20 cellular contexts compared by ENCODE assay signal in the genomic region with DNA sequence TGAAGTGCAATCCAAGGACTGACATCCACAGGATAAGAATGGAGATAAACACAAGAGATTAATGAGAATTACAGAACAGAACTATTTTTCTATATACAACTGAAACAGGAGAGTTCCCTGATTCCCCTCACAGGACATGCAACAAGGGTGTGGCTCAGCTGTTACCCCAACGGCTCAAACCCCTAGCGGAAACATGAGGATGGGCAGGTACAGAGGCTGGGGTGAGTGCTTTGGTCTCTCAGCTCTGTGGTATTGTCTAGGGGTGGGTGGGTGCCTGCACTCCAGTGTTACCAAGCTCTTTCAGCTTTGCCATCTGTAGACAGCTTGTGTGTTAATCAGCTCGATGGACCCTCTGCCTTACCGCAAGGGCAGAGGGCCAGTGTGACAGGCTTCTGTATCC. TPM values are rescaled to one million over a fixed set of nuclear protein-coding genes. Genes with fewer than 3 reads are reported as not detected.
DNase-seq lines count a peak whose midpoint lies in the region; ATAC-seq and TF ChIP-seq lines count a peak whose summit lies in the region.
"Had no signal": no experiment of that assay in that cellular context is flagged by ENCODE, and none has a peak within 500 bp of the region (broad histone marks: within the 10 kb centered on the region; RNA-seq: fewer than 3 reads in every experiment).

No MANE protein-coding gene starts in this region.

- H3K4me1 ChIP-seq in GM23338 (ENCODE audit: insufficient read depth) (peaks cover 12% of the 10 kb centered on the region), neural progenitor cell (peaks cover 9% of the 10 kb centered on the region)
- H3K4me1 ChIP-seq: A549; BLaER1 treated with 17β-estradiol and CSF1 and Interleukin-3, amounts not matched to agents 10 nM and 100 nM; Caco-2 had no signal

- ATAC-seq in GM23338 (peak; percentile 68), WTC11 (peak; percentile 74), HG03521 (IDR thresholded peaks at IDR 0.05; ENCODE audit: unreplicated experiment) (no peak), HG03469 (IDR thresholded peaks at IDR 0.05; ENCODE audit: unreplicated experiment) (no peak), GM21528 (IDR thresholded peaks at IDR 0.05; ENCODE audit: low FRiP score, unreplicated experiment) (no peak)
- ATAC-seq: A549; CD8-positive, alpha-beta T cell had no signal

- H2AFZ ChIP-seq in GM23338: no peak overlapping the region
- no peak overlapping the region for H2AFZ ChIP-seq in neural progenitor cell (replicated peaks)

- no peak overlapping the region for H3K27ac Mint-ChIP-seq in GM23338
- no peak overlapping the region for H3K27ac Mint-ChIP-seq in WTC11
- H3K27ac Mint-ChIP-seq in neural progenitor cell: peak overlapping the region; percentile 36
- H3K27ac Mint-ChIP-seq: B cell; CD4-positive, alpha-beta T cell; CD8-positive, alpha-beta T cell had no signal

- H3K9me3 Mint-ChIP-seq in GM23338 (no peaks in the 10 kb centered on the region; the same call in 1 of the 3 replicates), WTC11 (no peaks in the 10 kb centered on the region), neural progenitor cell (peaks cover 6% of the 10 kb centered on the region)
- H3K9me3 Mint-ChIP-seq: CD4-positive, alpha-beta T cell; CD8-positive, alpha-beta T cell had no signal

- no peak overlapping the region for H3K4me3 Mint-ChIP-seq in GM23338
- H3K4me3 Mint-ChIP-seq in WTC11: no peak overlapping the region
- H3K4me3 Mint-ChIP-seq in neural progenitor cell: no peak overlapping the region
- H3K4me3 Mint-ChIP-seq: B cell; CD4-positive, alpha-beta T cell; CD8-positive, alpha-beta T cell had no signal

- DNase-seq in DMS 273 (lab: John Stamatoyannopoulos, UW; ENCODE audit: unreplicated experiment) (peak; percentile 2), DMS 273 treated with DMSO at 0.1 percent for 48 hours (lab: John Stamatoyannopoulos, UW) (no peak), GM23338 (ENCODE audit: low spot score) (no peak), WTC11 (ENCODE audit: low spot score) (no peak), neural progenitor cell (ENCODE audit: low spot score) (no peak)
- DNase-seq: AML-193; Caco-2; Calu3; CD4-positive, alpha-beta T cell; CD8-positive, alpha-beta T cell; DMS79 treated with DMSO at 0.1 percent for 48 hours; GF-D8 had no signal

- H3K9me3 ChIP-seq in neural progenitor cell (ENCODE audit: low read depth): no peaks in the 10 kb centered on the region
- H3K9me3 ChIP-seq: A549; BLaER1 treated with 17β-estradiol and CSF1 and Interleukin-3, amounts not matched to agents 10 nM and 100 nM; Caco-2 had no signal

- H3K27me3 ChIP-seq in GM23338 (ENCODE audit: insufficient read depth) (no peaks in the 10 kb centered on the region), neural progenitor cell (no peaks in the 10 kb centered on the region)
- H3K27me3 ChIP-seq: BLaER1 treated with 17β-estradiol and CSF1 and Interleukin-3, amounts not matched to agents 10 nM and 100 nM had no signal

- H3K9ac ChIP-seq in neural progenitor cell: no peak overlapping the region
- H3K9ac ChIP-seq: BLaER1 treated with 17β-estradiol and CSF1 and Interleukin-3, amounts not matched to agents 10 nM and 100 nM had no signal

- no peaks in the 10 kb centered on the region for H3F3A ChIP-seq in GM23338 (replicated peaks; ENCODE audit: low read depth)
- no peaks in the 10 kb centered on the region for H3F3A ChIP-seq in neural progenitor cell (ENCODE audit: low read depth)

- H3K4me3 ChIP-seq in GM23338: no peak overlapping the region
- no peak overlapping the region for H3K4me3 ChIP-seq in neural progenitor cell
- H3K4me3 ChIP-seq: A549; BLaER1 treated with 17β-estradiol and CSF1 and Interleukin-3, amounts not matched to agents 10 nM and 100 nM had no signal

- H3K27me3 Mint-ChIP-seq in GM23338 (ENCODE audit: insufficient read depth, low read depth, poor library complexity) (peaks cover 7% of the 10 kb centered on the region), WTC11 (ENCODE audit: low read depth) (peaks cover 12% of the 10 kb centered on the region), neural progenitor cell (ENCODE audit: insufficient read depth, low read depth) (peaks cover 4% of the 10 kb centered on the region)
- H3K27me3 Mint-ChIP-seq: CD4-positive, alpha-beta T cell had no signal

- H3K79me2 ChIP-seq in GM23338 (replicated peaks; ENCODE audit: insufficient read depth) (no peaks in the 10 kb centered on the region), neural progenitor cell (ENCODE audit: low read depth) (no peaks in the 10 kb centered on the region)

- H3K4me1 Mint-ChIP-seq in GM23338: peaks cover 11% of the 10 kb centered on the region
- peaks cover 12% of the 10 kb centered on the region for H3K4me1 Mint-ChIP-seq in WTC11
- H3K4me1 Mint-ChIP-seq in neural progenitor cell: peaks cover 13% of the 10 kb centered on the region
- H3K4me1 Mint-ChIP-seq: B cell had no signal

- CTCF ChIA-PET in WTC11 (lab: Charles Lee): interaction anchor here (0.6 to 0.9 kb wide), 2 partner anchors 13 to 17 kb away, joined by 3 read pairs; no protein-coding TSS in a partner anchor

- no peaks in the 10 kb centered on the region for H3K36me3 ChIP-seq in GM23338 (ENCODE audit: insufficient read depth)
- H3K36me3 ChIP-seq in neural progenitor cell: no peaks in the 10 kb centered on the region
- H3K36me3 ChIP-seq: BLaER1 treated with 17β-estradiol and CSF1 and Interleukin-3, amounts not matched to agents 10 nM and 100 nM had no signal

- no peak; a peak in 1 of 4 replicates for TF ChIP-seq CTCF in GM23338 (conservative IDR thresholded peaks at IDR 0.05; ENCODE audit: low read depth in 2 of 2)
- TF ChIP-seq CTCF in WTC11 (IDR thresholded peaks at IDR 0.05): no peak
- TF ChIP-seq CTCF in neural progenitor cell (IDR thresholded peaks at IDR 0.05): no peak

- H4K20me1 ChIP-seq in GM23338 (replicated peaks; ENCODE audit: insufficient read depth) (no peaks in the 10 kb centered on the region), neural progenitor cell (ENCODE audit: low read depth) (no peaks in the 10 kb centered on the region)
- H4K20me1 ChIP-seq: BLaER1 treated with 17β-estradiol and CSF1 and Interleukin-3, amounts not matched to agents 10 nM and 100 nM had no signal

- H3K27ac ChIP-seq in GM23338 (ENCODE audit: low read depth) (no peak overlapping the region), neural progenitor cell (no peak overlapping the region)
- H3K27ac ChIP-seq: 22Rv1; A549; BLaER1 treated with 17β-estradiol and CSF1 and Interleukin-3, amounts not matched to agents 10 nM and 100 nM; C4-2B had no signal

- H3K4me2 ChIP-seq in GM23338 (no peak overlapping the region), neural progenitor cell (no peak overlapping the region)
- H3K4me2 ChIP-seq: A549; BLaER1 treated with 17β-estradiol and CSF1 and Interleukin-3, amounts not matched to agents 10 nM and 100 nM had no signal

- H3K36me3 Mint-ChIP-seq in GM23338 (ENCODE audit: low read depth) (no peaks in the 10 kb centered on the region), WTC11 (no peaks in the 10 kb centered on the region), neural progenitor cell (no peaks in the 10 kb centered on the region)
- H3K36me3 Mint-ChIP-seq: CD8-positive, alpha-beta T cell had no signal

- POLR2A ChIA-PET in WTC11 (lab: Charles Lee): no interaction called here

- no peaks in the 10 kb centered on the region for H3K9me2 ChIP-seq in GM23338 (ENCODE audit: insufficient read depth)

TF ChIP-seq in GM23338, 12 proteins besides CTCF, POLR2A, EP300 and RAD21 (continues in another document):
- TF ChIP-seq ZNF331 (CRISPR knock-in tag; IDR thresholded peaks at IDR 0.05; ENCODE audit: low read depth) (no peak), EZH2 (IDR thresholded peaks at IDR 0.05; ENCODE audit: low read depth, unreplicated experiment) (no peak), EZH2phosphoT487 (IDR thresholded peaks at IDR 0.05; ENCODE audit: unreplicated experiment) (no peak), NANOG (IDR thresholded peaks at IDR 0.05; ENCODE audit: borderline replicate concordance) (no peak), POLR2AphosphoS5 (IDR thresholded peaks at IDR 0.05; ENCODE audit: low read depth) (no peak), CREB1 (CRISPR knock-in tag; IDR thresholded peaks at IDR 0.05; ENCODE audit: low read depth) (no peak), ZNF114 (CRISPR knock-in tag; IDR thresholded peaks at IDR 0.05) (no peak)
- TF ChIP-seq, protein P1, sequence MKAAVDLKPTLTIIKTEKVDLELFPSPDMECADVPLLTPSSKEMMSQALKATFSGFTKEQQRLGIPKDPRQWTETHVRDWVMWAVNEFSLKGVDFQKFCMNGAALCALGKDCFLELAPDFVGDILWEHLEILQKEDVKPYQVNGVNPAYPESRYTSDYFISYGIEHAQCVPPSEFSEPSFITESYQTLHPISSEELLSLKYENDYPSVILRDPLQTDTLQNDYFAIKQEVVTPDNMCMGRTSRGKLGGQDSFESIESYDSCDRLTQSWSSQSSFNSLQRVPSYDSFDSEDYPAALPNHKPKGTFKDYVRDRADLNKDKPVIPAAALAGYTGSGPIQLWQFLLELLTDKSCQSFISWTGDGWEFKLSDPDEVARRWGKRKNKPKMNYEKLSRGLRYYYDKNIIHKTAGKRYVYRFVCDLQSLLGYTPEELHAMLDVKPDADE (IDR thresholded peaks at IDR 0.05): no peak

TF ChIP-seq in WTC11, 78 proteins besides CTCF, POLR2A, EP300 and RAD21:
- TF ChIP-seq ZNF396 (CRISPR knock-in tag; IDR thresholded peaks at IDR 0.05; ENCODE audit: borderline replicate concordance) (no peak), ZNF671 (CRISPR knock-in tag; IDR thresholded peaks at IDR 0.05) (no peak), NR3C1 (CRISPR knock-in tag; conservative IDR thresholded peaks at IDR 0.05; ENCODE audit: low read depth) (no peak), ZNF317 (CRISPR knock-in tag; IDR thresholded peaks at IDR 0.05; ENCODE audit: borderline replicate concordance, low read depth) (no peak), NR1H2 (CRISPR knock-in tag; IDR thresholded peaks at IDR 0.05) (no peak), ZNF416 (CRISPR knock-in tag; IDR thresholded peaks at IDR 0.05) (no peak), TCF7 (CRISPR knock-in tag; IDR thresholded peaks at IDR 0.05; ENCODE audit: low read depth) (no peak)

RNA-seq across cellular contexts. Expression of gene LRIG1, which starts 17.8 kb away (rescaled TPM):
- 116 and 134 TPM in 2 replicates for total RNA-seq in GM23338 (2014; rRNA removed; shearing (Covaris generic))
- 39.9 and 40.0 TPM in 2 replicates for polyA plus RNA-seq in GM23338 (2016; fragmentation: Nextera tagmentation; extraction: Ambion mirVana)
- 105 to 109 TPM (median 108 TPM) in 3 replicates for total RNA-seq in WTC11 (2021)
- 169 and 184 TPM in 2 replicates for total RNA-seq in neural progenitor cell (ENCODE audit: low replicate concordance)

Comparison
In these comparisons a context has a peak if more than half of its experiments do, and no peak if none do; other contexts are left out.
1. ATAC-seq: peak in GM23338 (single experiment) and WTC11 (single experiment); none in HG03521 (single experiment), HG03469 (single experiment) and GM21528 (single experiment).